In genomic region chr17:27471321-27472269, GRCh38 we compare ENCODE assay signal across 8 cellular contexts. TPM values are rescaled to one million over a fixed set of nuclear protein-coding genes. Genes with fewer than 3 reads are reported as not detected.
A peak's percentile ranks its signal among the peaks of the same experiment; 100 is the strongest.
DNase-seq lines count a peak whose midpoint lies in the region; ATAC-seq and TF ChIP-seq lines count a peak whose summit lies in the region.

No MANE protein-coding gene starts in this region.

- no peak overlapping the region for H3K9ac ChIP-seq in GM23248

- DNase-seq in ELR (ENCODE audit: low read depth), result peak; percentile 46
- DNase-seq in GM23248, result peak; percentile 43
- peak; percentile 48 for DNase-seq in RPMI7951 (ENCODE audit: low read depth)
- DNase-seq in activated naive CD4-positive, alpha-beta T cell treated with anti-CD3 and anti-CD28 coated beads, Interleukin-2, amount 50 U/mL, for 72 hours (ENCODE audit: low spot score in 2 of 2), result peak; percentile 84 to 94
- peak; percentile 73 to 80 for DNase-seq in stimulated activated CD4-positive, alpha-beta T cell treated with anti-CD3 and anti-CD28 coated beads, Interleukin-12 subunit alpha, Interleukin-12 subunit beta, amount 100 ng/mL, for 24 hours (ENCODE audit: low read depth in 2 of 2)
- DNase-seq in ascending aorta (ENCODE audit: low spot score in 2 of 2), result no peak
- DNase-seq in HUDEP-2 (lab: John Stamatoyannopoulos, UW; ENCODE audit: unreplicated experiment in 76 of 76), result no peak
- DNase-seq in left colon, result no peak

- H3K27ac ChIP-seq in GM23248 (no peak overlapping the region), ascending aorta (no peak overlapping the region)

- H3K4me2 ChIP-seq in GM23248 (ENCODE audit: unreplicated experiment), result no peak overlapping the region

- H3K27ac Mint-ChIP-seq in activated naive CD4-positive, alpha-beta T cell treated with anti-CD3 and anti-CD28 coated beads, Interleukin-2, amount 50 U/mL, for 72 hours, result peak overlapping the region; percentile 98 to 99

- no peaks in the 10 kb centered on the region for H3K36me3 ChIP-seq in GM23248 (ENCODE audit: low read depth)
- no peaks in the 10 kb centered on the region for H3K36me3 ChIP-seq in ascending aorta

- ATAC-seq in activated naive CD4-positive, alpha-beta T cell treated with anti-CD3 and anti-CD28 coated beads, Interleukin-2, amount 50 U/mL, for 72 hours, result peak; percentile 74 to 79
- ATAC-seq in left colon, result no peak

- WGBS in GM23248 (ENCODE audit: low coverage in 1 of 2, low lambda C conversion rate in 2 of 2, missing lambda C conversion rate in 2 of 2), 2 experiments, result 84 to 90% methylated on average over 14 of the region's 14 CpGs

- intact Hi-C loops in ascending aorta (cut with DNase I), result no loop called here
- intact Hi-C loops in left colon (cut with DNase I, micrococcal nuclease), result no loop called here

- no peaks in the 10 kb centered on the region for H3K9me3 Mint-ChIP-seq in activated naive CD4-positive, alpha-beta T cell treated with anti-CD3 and anti-CD28 coated beads, Interleukin-2, amount 50 U/mL, for 72 hours

- 0 out of 2 replicates have a peak, but pooled peaks cover 3% of the 10 kb centered on the region for H3K79me2 ChIP-seq in GM23248 (ENCODE audit: insufficient read depth)

- no peak overlapping the region for H3K4me3 ChIP-seq in GM23248
- no peak overlapping the region for H3K4me3 ChIP-seq in ascending aorta

- H3K4me1 ChIP-seq in GM23248 (ENCODE audit: insufficient read depth), result 0 out of 2 replicates have a peak, but pooled peaks cover 8% of the 10 kb centered on the region
- peaks cover 0 to 14% of the 10 kb centered on the region in 2 donors for H3K4me1 ChIP-seq in ascending aorta

- H4K20me1 ChIP-seq in GM23248 (ENCODE audit: insufficient read depth), result no peaks in the 10 kb centered on the region

- TF ChIP-seq CTCF in ascending aorta (IDR thresholded peaks at IDR 0.05), result no peak

- H3K9me3 ChIP-seq in GM23248 (ENCODE audit: low read depth) (no peaks in the 10 kb centered on the region), ascending aorta (no peaks in the 10 kb centered on the region)

- H3F3A ChIP-seq in GM23248 (ENCODE audit: insufficient read depth), result no peaks in the 10 kb centered on the region

- H3K27me3 ChIP-seq in GM23248 (replicated peaks; ENCODE audit: insufficient read depth) (no peaks in the 10 kb centered on the region; the same call in 1 of the 2 replicates), ascending aorta (no peaks in the 10 kb centered on the region)

- no peak overlapping the region for H2AFZ ChIP-seq in GM23248

- no peaks in the 10 kb centered on the region for H3K9me2 ChIP-seq in GM23248 (ENCODE audit: insufficient read depth)

- peaks cover 6 to 42% of the 10 kb centered on the region in 2 donors for H3K36me3 Mint-ChIP-seq in activated naive CD4-positive, alpha-beta T cell treated with anti-CD3 and anti-CD28 coated beads, Interleukin-2, amount 50 U/mL, for 72 hours

- in situ Hi-C loops in GM23248 (cut with MboI), result no loop called here

RNA-seq across cellular contexts. Expression of gene KSR1, which starts 15.3 kb away (rescaled TPM):
- 2.5 and 9.6 TPM in 2 replicates for total RNA-seq in GM23248 (2014; rRNA removed; shearing (Covaris generic))
- 0.98 and 1.3 TPM in 2 replicates for polyA plus RNA-seq in GM23248 (2016; fragmentation: Nextera tagmentation; extraction: Ambion mirVana)
- total RNA-seq in RPMI7951 (2014; rRNA removed; shearing (Covaris generic)), result 0.78 and 0.96 TPM in 2 replicates
- total RNA-seq in activated naive CD4-positive, alpha-beta T cell treated with anti-CD3 and anti-CD28 coated beads, Interleukin-2, amount 50 U/mL, for 72 hours, result 100 to 1,000 TPM; 132 to 194 TPM
- total RNA-seq in ascending aorta, result 42.6 TPM
- total RNA-seq in left colon, result 10 to 100 TPM; 19.0 to 29.1 TPM

Comparison
In these comparisons a context has a peak if more than half of its experiments do, and no peak if none do; other contexts are left out.
1. DNase-seq: peak in ELR (single experiment), GM23248 (single experiment), RPMI7951 (single experiment), activated naive CD4-positive, alpha-beta T cell treated with anti-CD3 and anti-CD28 coated beads, Interleukin-2, amount 50 U/mL, for 72 hours (2 of 2) and stimulated activated CD4-positive, alpha-beta T cell treated with anti-CD3 and anti-CD28 coated beads, Interleukin-12 subunit alpha, Interleukin-12 subunit beta, amount 100 ng/mL, for 24 hours (2 of 2); none in ascending aorta (0 of 2), HUDEP-2 (0 of 76) and left colon (0 of 2).